9 cellular contexts compared by ENCODE assay signal in the genomic region with DNA sequence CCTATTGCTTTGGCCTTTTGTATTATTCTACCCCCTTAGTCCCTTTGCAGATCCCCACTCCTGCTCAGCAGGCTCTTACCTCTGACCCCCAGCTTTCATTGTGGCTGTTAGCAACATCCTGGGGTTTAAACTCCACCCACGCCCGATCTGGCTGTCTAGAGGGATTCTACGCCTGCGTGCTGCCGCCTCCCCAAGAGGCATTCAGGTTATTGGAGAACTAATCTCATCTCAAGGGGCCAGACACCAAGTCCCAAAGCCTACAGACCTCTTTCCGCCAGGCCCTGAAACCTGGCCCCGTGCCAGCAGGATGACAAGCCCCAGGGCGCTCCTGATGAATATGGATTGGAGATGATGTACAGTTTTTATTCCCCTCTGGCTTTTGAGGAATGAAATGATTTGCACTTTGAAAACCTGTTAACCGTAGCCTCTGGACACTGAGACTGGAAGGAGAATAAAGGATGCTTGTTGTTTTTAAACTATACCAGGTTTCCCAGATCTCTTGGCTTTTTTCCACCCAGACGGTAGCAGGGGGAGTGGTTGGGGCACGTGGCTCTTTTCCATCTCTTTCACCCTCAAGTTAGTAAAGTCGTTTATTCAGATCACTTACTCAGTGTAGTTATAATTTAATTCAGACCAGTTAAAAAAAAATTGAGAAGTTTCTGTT. TPM values are rescaled to one million over a fixed set of nuclear protein-coding genes. Genes with fewer than 3 reads are reported as not detected.
DNase-seq lines count a peak whose midpoint lies in the region; ATAC-seq, FAIRE-seq and TF ChIP-seq lines count a peak whose summit lies in the region.
"Had no signal": no experiment of that assay in that cellular context is flagged by ENCODE, and none has a peak within 500 bp of the region (broad histone marks: within the 10 kb centered on the region; RNA-seq: fewer than 3 reads in every experiment).

No MANE protein-coding gene starts in this region.

- H3K4me1 ChIP-seq in HEK293 (ENCODE audit: control insufficient read depth, insufficient read depth, low read length) (peaks cover 8% of the 10 kb centered on the region), K562 (replicated peaks in 1 of 2; ENCODE audit: control insufficient read depth in 2 of 2, insufficient read depth in 2 of 2, low read length in 2 of 2) (peaks cover 23 to 34% of the 10 kb centered on the region in 2 experiments), osteoblast (ENCODE audit: insufficient read depth, low read length) (peaks cover 9% of the 10 kb centered on the region)

- H3K36me3 ChIP-seq in HEK293 (ENCODE audit: control insufficient read depth in 2 of 2, insufficient read depth in 1 of 2, low read length in 2 of 2) (peaks cover 3 to 65% of the 10 kb centered on the region in 2 experiments; a peak in 2 of 3 replicates), K562 (ENCODE audit: control insufficient read depth, insufficient read depth, low read length) (peaks cover 17% of the 10 kb centered on the region; the same call in 1 of the 3 replicates), osteoblast (ENCODE audit: insufficient read depth, low read length) (peaks cover 55% of the 10 kb centered on the region)

- H3K9ac ChIP-seq in K562 (ENCODE audit: insufficient read depth in 1 of 2, low read depth in 2 of 2, low read length in 2 of 2) = no peak overlapping the region

- FAIRE-seq in K562 (lab: Jason Lieb, UNC) = peak; percentile 99
- FAIRE-seq: G401.6 had no signal

- peak overlapping the region; percentile 14; the same call in 1 of the 2 replicates for H3K27ac ChIP-seq in HEK293 (ENCODE audit: extremely low read depth, low read depth, low read length)
- peak overlapping the region; percentile 26; the same call in 2 of the 3 replicates for H3K27ac ChIP-seq in K562 (ENCODE audit: extremely low read depth, low read depth, low read length)
- H3K27ac ChIP-seq in osteoblast (ENCODE audit: low read depth, low read length) = no peak overlapping the region

- in situ Hi-C loops in K562 (cut with MboI) = loop anchor here (10.0 kb wide), 1 partner anchor 291 kb away; no protein-coding TSS in a partner anchor

- DNase-seq in NCI-H2171 treated with DMSO at 0.1 percent for 48 hours (lab: John Stamatoyannopoulos, UW) = peak; percentile 93
- peak; percentile 82 to 99 (median 90) for DNase-seq in K562 (ENCODE audit: extremely low read depth in 1 of 4, low spot score in 3 of 4)
- peak; percentile 64 for DNase-seq in osteoblast (ENCODE audit: insufficient read length, low spot score, missing footprints)
- no peak for DNase-seq in stimulated activated naive CD4-positive, alpha-beta T cell (lab: John Stamatoyannopoulos, UW)
- DNase-seq: posterior cingulate gyrus had no signal

- no peaks in the 10 kb centered on the region for H3K79me2 ChIP-seq in K562 (ENCODE audit: control insufficient read depth, insufficient read depth, low read length)
- H3K79me2 ChIP-seq in osteoblast (ENCODE audit: insufficient read depth, low read length) = no peaks in the 10 kb centered on the region

- H3K4me2 ChIP-seq in K562 (ENCODE audit: insufficient read depth, low read length) (peak overlapping the region; percentile 49), osteoblast (ENCODE audit: insufficient read depth, low read length) (no peak overlapping the region)

- BruUV-seq in K562 (replicated peaks; lab: Mats Ljungman, UMichigan) = no TSS peak

- no peak for TF ChIP-seq POLR2A in K562 (conservative IDR thresholded peaks at IDR 0.05)

- H4K20me1 ChIP-seq in K562 (replicated peaks; ENCODE audit: control insufficient read depth, insufficient read depth, low read length) = no peaks in the 10 kb centered on the region
- H4K20me1 ChIP-seq in osteoblast (ENCODE audit: insufficient read depth, low read length) = no peaks in the 10 kb centered on the region

- intact Hi-C loops in K562 (cut with micrococcal nuclease) = loop anchor here (2.0 kb wide), 1 partner anchor 15 kb away; no protein-coding TSS in a partner anchor

- no peak for TF ChIP-seq CTCF in HEK293 (tag by site-specific recombination; IDR thresholded peaks at IDR 0.05)
- TF ChIP-seq CTCF in K562 (IDR thresholded peaks at IDR 0.05 in 2 of 3, conservative IDR thresholded peaks at IDR 0.05 in 1 of 3; ENCODE audit: insufficient read depth in 2 of 3, low read depth in 1 of 3, low read length in 3 of 3) = no peak
- TF ChIP-seq CTCF in osteoblast (IDR thresholded peaks at IDR 0.05; ENCODE audit: extremely low read depth, low read depth, low read length) = no peak

- H3K4me3 ChIP-seq in HEK293 (ENCODE audit: low read depth, low read length) (no peak overlapping the region), K562 (no peak overlapping the region), osteoblast (ENCODE audit: insufficient read depth, low read length) (no peak overlapping the region)

- H2AFZ ChIP-seq in K562 (ENCODE audit: low read depth, low read length) (peak overlapping the region; percentile 69), osteoblast (ENCODE audit: low read length) (no peak overlapping the region)

- H3K27me3 ChIP-seq in K562 (ENCODE audit: control insufficient read depth in 2 of 2, insufficient read depth in 2 of 2, low read length in 2 of 2) = no peaks in the 10 kb centered on the region
- H3K27me3 ChIP-seq in osteoblast (ENCODE audit: insufficient read depth, low read length) = no peaks in the 10 kb centered on the region

- POLR2A ChIA-PET in HEK293 (lab: Yijun Ruan, JAX) (no interaction called here), K562 (lab: Yijun Ruan, JAX) (interaction anchor here (0.6 to 1.5 kb wide), 6 partner anchors 9 to 707 kb away, joined by 4 to 10 read pairs (median 4); partner anchors contain the start of gene IKBKE)

- no peaks in the 10 kb centered on the region for H3K9me1 ChIP-seq in K562 (ENCODE audit: control insufficient read depth, insufficient read depth, low read length)

- ATAC-seq in K562 (peak; percentile 98), HG02981 (IDR thresholded peaks at IDR 0.05; ENCODE audit: unreplicated experiment) (no peak), HG03196 (IDR thresholded peaks at IDR 0.05; ENCODE audit: unreplicated experiment) (no peak)

- peak; percentile 24; the same call in 1 of the 2 replicates for TF ChIP-seq EP300 in K562 (IDR thresholded peaks at IDR 0.05; ENCODE audit: low read length)

- WGBS in K562 (ENCODE audit: insufficient coverage, low coverage, missing lambda C conversion rate) = 6% methylated on average over 12 of the region's 12 CpGs

- no peaks in the 10 kb centered on the region for H3K9me3 ChIP-seq in HEK293 (ENCODE audit: control insufficient read depth, insufficient read depth, low read depth, low read length)
- no peaks in the 10 kb centered on the region for H3K9me3 ChIP-seq in K562 (replicated peaks; ENCODE audit: control insufficient read depth, insufficient read depth, low read depth, low read length)
- no peaks in the 10 kb centered on the region for H3K9me3 ChIP-seq in osteoblast (ENCODE audit: low read depth, low read length)

- CTCF ChIA-PET in HEK293 (lab: Yijun Ruan, JAX) (interaction anchor here (1.2 to 1.7 kb wide), 2 partner anchors 14 to 24 kb away, joined by 3 to 4 read pairs; no protein-coding TSS in a partner anchor), K562 (lab: Yijun Ruan, JAX; ENCODE audit: low intra/inter-chr PET ratio) (no interaction called here)

- peak in 1 of 2 experiments; percentile 58; a peak in 2 of 4 replicates for TF ChIP-seq RAD21 in K562 (CRISPR knock-in tag; conservative IDR thresholded peaks at IDR 0.05 in 1 of 2, IDR thresholded peaks at IDR 0.05 in 1 of 2)

RNA-seq across cellular contexts. Expression of gene IKBKE, which starts 14.5 kb away (rescaled TPM):
- 4.6 and 15.1 TPM in 2 replicates for total RNA-seq in K562 (2011; cell fraction: chromatin; rRNA removed; ENCODE audit: low replicate concordance)
- 3.8 and 6.3 TPM in 2 replicates for total RNA-seq in K562 (2011; cell fraction: nucleolus; rRNA removed)
- total RNA-seq in K562 (2011; cell fraction: nucleoplasm; rRNA removed) = 3.2 and 3.4 TPM in 2 replicates
- total RNA-seq in K562 (2014; rRNA removed) = 4.6 and 6.4 TPM in 2 replicates
- 1.8 and 2.3 TPM in 2 replicates for total RNA-seq in K562 (2014; rRNA removed; fragmentation: Illumina TruSeq; extraction: Trizol)
- total RNA-seq in K562 (2015; rRNA removed; fragmentation: Illumina TruSeq; extraction: Trizol) = 5.0 and 5.4 TPM in 2 replicates
- total RNA-seq in K562 (2021) = 6.1 and 6.8 TPM in 2 replicates
- polyA plus RNA-seq in K562 (2011; rRNA removed) = 4.2 and 4.6 TPM in 2 replicates
- 2.8 and 6.8 TPM in 2 replicates for polyA plus RNA-seq in K562 (2011; cell fraction: cytosol; rRNA removed)
- 9.2 and 11.6 TPM in 2 replicates for polyA plus RNA-seq in K562 (2011; cell fraction: nucleus; rRNA removed)
- polyA plus RNA-seq in K562 (2012) = 6.6 and 7.4 TPM in 2 replicates
- 3.7 and 4.9 TPM in 2 replicates for polyA plus RNA-seq in K562 (2014; fragmentation: Illumina TruSeq; extraction: Trizol)
- polyA plus RNA-seq in K562 (2014; fragmentation: Nextera tagmentation; extraction: Ambion mirVana) = 1 to 10 TPM; 7.9 to 9.0 TPM
- 4.8 and 9.1 TPM in 2 replicates for polyA plus RNA-seq in K562 (2014; rRNA removed)
- 3.5 and 4.0 TPM in 2 replicates for polyA minus RNA-seq in K562 (2011; rRNA and poly(A)+ RNA removed)
- 2.1 and 3.5 TPM in 2 replicates for polyA minus RNA-seq in K562 (2011; cell fraction: cytosol; rRNA and poly(A)+ RNA removed)
- 6.9 and 10.1 TPM in 2 replicates for polyA minus RNA-seq in K562 (2011; cell fraction: nucleus; rRNA and poly(A)+ RNA removed)
- 14.7 and 18.8 TPM in 2 replicates for total RNA-seq in osteoblast

RNA-seq across cellular contexts. Expression of gene RASSF5, which starts 51.5 kb away (rescaled TPM):
- total RNA-seq in K562 (2011; cell fraction: chromatin; rRNA removed; ENCODE audit: low replicate concordance) = 17.2 and 26.4 TPM in 2 replicates
- 14.7 and 19.2 TPM in 2 replicates for total RNA-seq in K562 (2011; cell fraction: nucleolus; rRNA removed)
- total RNA-seq in K562 (2011; cell fraction: nucleoplasm; rRNA removed) = 15.8 and 17.7 TPM in 2 replicates
- total RNA-seq in K562 (2014; rRNA removed) = 25.2 and 32.1 TPM in 2 replicates
- total RNA-seq in K562 (2014; rRNA removed; fragmentation: Illumina TruSeq; extraction: Trizol) = 20.3 and 21.7 TPM in 2 replicates
- 26.7 and 28.5 TPM in 2 replicates for total RNA-seq in K562 (2015; rRNA removed; fragmentation: Illumina TruSeq; extraction: Trizol)
- total RNA-seq in K562 (2021) = 35.2 and 38.1 TPM in 2 replicates
- polyA plus RNA-seq in K562 (2011; rRNA removed) = 20.8 and 42.4 TPM in 2 replicates
- 24.2 and 36.3 TPM in 2 replicates for polyA plus RNA-seq in K562 (2011; cell fraction: cytosol; rRNA removed)
- polyA plus RNA-seq in K562 (2011; cell fraction: nucleus; rRNA removed) = 58.6 and 70.3 TPM in 2 replicates
- polyA plus RNA-seq in K562 (2012) = 33.6 and 70.4 TPM in 2 replicates
- polyA plus RNA-seq in K562 (2014; fragmentation: Illumina TruSeq; extraction: Trizol) = 36.1 and 41.0 TPM in 2 replicates
- polyA plus RNA-seq in K562 (2014; fragmentation: Nextera tagmentation; extraction: Ambion mirVana) = 1 to 10 TPM; 6.1 to 6.9 TPM
- 27.4 and 27.9 TPM in 2 replicates for polyA plus RNA-seq in K562 (2014; rRNA removed)
- polyA minus RNA-seq in K562 (2011; rRNA and poly(A)+ RNA removed) = 24.4 and 42.9 TPM in 2 replicates
- polyA minus RNA-seq in K562 (2011; cell fraction: cytosol; rRNA and poly(A)+ RNA removed) = 19.2 and 30.5 TPM in 2 replicates
- 23.4 and 57.9 TPM in 2 replicates for polyA minus RNA-seq in K562 (2011; cell fraction: nucleus; rRNA and poly(A)+ RNA removed)
- total RNA-seq in osteoblast = 0.59 and 0.72 TPM in 2 replicates

Comparison
In these comparisons a context has a peak if more than half of its experiments do, and no peak if none do; other contexts are left out.
1. DNase-seq: peak in NCI-H2171 treated with DMSO at 0.1 percent for 48 hours (single experiment), K562 (4 of 4) and osteoblast (single experiment); none in stimulated activated naive CD4-positive, alpha-beta T cell (0 of 6).
2. Of the 44 proteins assayed by ChIP-seq in both K562 and HEK293: peak only in K562: TRIM28 and ZBTB7A; only in HEK293: KLF10, ZNF184 and ZNF561; in both: none; in neither: 39.